ENCODE assay signal across 1 cellular context in the genomic region with DNA sequence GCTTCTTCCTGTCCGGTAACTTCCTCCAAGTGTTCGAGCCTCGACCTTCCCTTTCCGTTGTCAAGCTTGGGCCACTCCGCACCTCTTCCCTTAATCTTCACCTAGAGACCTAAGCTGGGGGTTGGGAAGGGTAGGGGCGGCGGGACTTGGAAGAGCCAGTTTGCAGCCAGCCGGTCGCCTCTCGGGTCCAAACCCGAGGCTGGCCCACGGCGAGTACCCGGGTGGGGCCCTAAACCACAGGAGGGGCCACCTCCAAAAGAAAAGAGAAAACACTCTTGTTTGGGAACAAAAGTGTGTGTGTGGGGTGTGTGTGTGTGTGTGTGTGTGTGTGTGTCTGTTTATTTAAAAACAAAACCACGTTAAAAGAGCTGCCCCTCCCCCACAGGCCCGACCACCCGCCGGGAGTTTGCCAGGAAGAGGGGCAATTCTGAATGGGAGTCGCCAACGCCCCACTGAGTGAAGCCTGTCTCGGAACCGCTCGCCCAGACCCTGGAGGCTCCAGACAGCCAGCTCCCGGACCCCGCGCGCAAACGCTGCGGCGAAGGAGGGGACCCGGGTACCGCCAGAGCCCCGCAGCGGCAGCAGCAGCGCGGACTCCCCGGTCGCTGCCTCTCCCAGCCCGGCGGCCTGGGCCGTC.
TF ChIP-seq lines count a peak whose summit lies in the region.

No MANE protein-coding gene starts in this region.

TF ChIP-seq in HepG2, 621 proteins besides CTCF, POLR2A, EP300 and RAD21 (continued from another document and continues in another):
- TF ChIP-seq ZNF274 (CRISPR knock-in tag; IDR thresholded peaks at IDR 0.05), result peak; percentile 41; the same call in 1 of the 2 replicates
- TF ChIP-seq, protein P1, sequence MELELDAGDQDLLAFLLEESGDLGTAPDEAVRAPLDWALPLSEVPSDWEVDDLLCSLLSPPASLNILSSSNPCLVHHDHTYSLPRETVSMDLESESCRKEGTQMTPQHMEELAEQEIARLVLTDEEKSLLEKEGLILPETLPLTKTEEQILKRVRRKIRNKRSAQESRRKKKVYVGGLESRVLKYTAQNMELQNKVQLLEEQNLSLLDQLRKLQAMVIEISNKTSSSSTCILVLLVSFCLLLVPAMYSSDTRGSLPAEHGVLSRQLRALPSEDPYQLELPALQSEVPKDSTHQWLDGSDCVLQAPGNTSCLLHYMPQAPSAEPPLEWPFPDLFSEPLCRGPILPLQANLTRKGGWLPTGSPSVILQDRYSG (CRISPR knock-in tag; IDR thresholded peaks at IDR 0.05), result no peak
- no peak for TF ChIP-seq ZNF138 (CRISPR knock-in tag; IDR thresholded peaks at IDR 0.05; ENCODE audit: low read depth)
- TF ChIP-seq, protein P2, sequence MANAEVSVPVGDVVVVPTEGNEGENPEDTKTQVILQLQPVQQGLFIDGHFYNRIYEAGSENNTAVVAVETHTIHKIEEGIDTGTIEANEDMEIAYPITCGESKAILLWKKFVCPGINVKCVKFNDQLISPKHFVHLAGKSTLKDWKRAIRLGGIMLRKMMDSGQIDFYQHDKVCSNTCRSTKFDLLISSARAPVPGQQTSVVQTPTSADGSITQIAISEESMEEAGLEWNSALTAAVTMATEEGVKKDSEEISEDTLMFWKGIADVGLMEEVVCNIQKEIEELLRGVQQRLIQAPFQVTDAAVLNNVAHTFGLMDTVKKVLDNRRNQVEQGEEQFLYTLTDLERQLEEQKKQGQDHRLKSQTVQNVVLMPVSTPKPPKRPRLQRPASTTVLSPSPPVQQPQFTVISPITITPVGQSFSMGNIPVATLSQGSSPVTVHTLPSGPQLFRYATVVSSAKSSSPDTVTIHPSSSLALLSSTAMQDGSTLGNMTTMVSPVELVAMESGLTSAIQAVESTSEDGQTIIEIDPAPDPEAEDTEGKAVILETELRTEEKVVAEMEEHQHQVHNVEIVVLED (CRISPR knock-in tag; IDR thresholded peaks at IDR 0.05; ENCODE audit: borderline replicate concordance), result no peak
- TF ChIP-seq SP5 (CRISPR knock-in tag; IDR thresholded peaks at IDR 0.05; ENCODE audit: borderline replicate concordance, low read depth), result no peak
- TF ChIP-seq ZC3H13 (CRISPR knock-in tag; IDR thresholded peaks at IDR 0.05), result no peak
- no peak for TF ChIP-seq NR2F2 (IDR thresholded peaks at IDR 0.05; ENCODE audit: borderline replicate concordance, low read depth)
- TF ChIP-seq YEATS2 (CRISPR knock-in tag; IDR thresholded peaks at IDR 0.05; ENCODE audit: borderline replicate concordance), result no peak
- TF ChIP-seq ASH2L (IDR thresholded peaks at IDR 0.05; ENCODE audit: insufficient read length, low read depth, low read length), result no peak
- TF ChIP-seq, protein P3, sequence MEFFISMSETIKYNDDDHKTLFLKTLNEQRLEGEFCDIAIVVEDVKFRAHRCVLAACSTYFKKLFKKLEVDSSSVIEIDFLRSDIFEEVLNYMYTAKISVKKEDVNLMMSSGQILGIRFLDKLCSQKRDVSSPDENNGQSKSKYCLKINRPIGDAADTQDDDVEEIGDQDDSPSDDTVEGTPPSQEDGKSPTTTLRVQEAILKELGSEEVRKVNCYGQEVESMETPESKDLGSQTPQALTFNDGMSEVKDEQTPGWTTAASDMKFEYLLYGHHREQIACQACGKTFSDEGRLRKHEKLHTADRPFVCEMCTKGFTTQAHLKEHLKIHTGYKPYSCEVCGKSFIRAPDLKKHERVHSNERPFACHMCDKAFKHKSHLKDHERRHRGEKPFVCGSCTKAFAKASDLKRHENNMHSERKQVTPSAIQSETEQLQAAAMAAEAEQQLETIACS (CRISPR knock-in tag; IDR thresholded peaks at IDR 0.05), result no peak
- no peak for TF ChIP-seq ZFYVE20 (CRISPR knock-in tag; IDR thresholded peaks at IDR 0.05; ENCODE audit: borderline replicate concordance, low read depth)
- TF ChIP-seq, protein P4, sequence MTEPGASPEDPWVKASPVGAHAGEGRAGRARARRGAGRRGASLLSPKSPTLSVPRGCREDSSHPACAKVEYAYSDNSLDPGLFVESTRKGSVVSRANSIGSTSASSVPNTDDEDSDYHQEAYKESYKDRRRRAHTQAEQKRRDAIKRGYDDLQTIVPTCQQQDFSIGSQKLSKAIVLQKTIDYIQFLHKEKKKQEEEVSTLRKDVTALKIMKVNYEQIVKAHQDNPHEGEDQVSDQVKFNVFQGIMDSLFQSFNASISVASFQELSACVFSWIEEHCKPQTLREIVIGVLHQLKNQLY (CRISPR knock-in tag; IDR thresholded peaks at IDR 0.05), result no peak
- TF ChIP-seq MAFK (conservative IDR thresholded peaks at IDR 0.05 in 1 of 2, IDR thresholded peaks at IDR 0.05 in 1 of 2; ENCODE audit: low read length in 2 of 2), result no peak
- no peak for TF ChIP-seq ZNF530 (CRISPR knock-in tag; IDR thresholded peaks at IDR 0.05; ENCODE audit: low read depth)
- TF ChIP-seq TBX3 (IDR thresholded peaks at IDR 0.05; ENCODE audit: borderline replicate concordance), result 0 out of 2 replicates have a peak, but pooled peaks have one; percentile 16
- TF ChIP-seq NONO (IDR thresholded peaks at IDR 0.05), result no peak
- TF ChIP-seq NONO (CRISPR knock-in tag; conservative IDR thresholded peaks at IDR 0.05), result no peak
- TF ChIP-seq SMC3 (IDR thresholded peaks at IDR 0.05; ENCODE audit: low read length), result no peak
- no peak for TF ChIP-seq MEF2D (CRISPR knock-in tag; IDR thresholded peaks at IDR 0.05)
- no peak for TF ChIP-seq PAWR (CRISPR knock-in tag; IDR thresholded peaks at IDR 0.05; ENCODE audit: borderline replicate concordance)
- TF ChIP-seq, protein P5, sequence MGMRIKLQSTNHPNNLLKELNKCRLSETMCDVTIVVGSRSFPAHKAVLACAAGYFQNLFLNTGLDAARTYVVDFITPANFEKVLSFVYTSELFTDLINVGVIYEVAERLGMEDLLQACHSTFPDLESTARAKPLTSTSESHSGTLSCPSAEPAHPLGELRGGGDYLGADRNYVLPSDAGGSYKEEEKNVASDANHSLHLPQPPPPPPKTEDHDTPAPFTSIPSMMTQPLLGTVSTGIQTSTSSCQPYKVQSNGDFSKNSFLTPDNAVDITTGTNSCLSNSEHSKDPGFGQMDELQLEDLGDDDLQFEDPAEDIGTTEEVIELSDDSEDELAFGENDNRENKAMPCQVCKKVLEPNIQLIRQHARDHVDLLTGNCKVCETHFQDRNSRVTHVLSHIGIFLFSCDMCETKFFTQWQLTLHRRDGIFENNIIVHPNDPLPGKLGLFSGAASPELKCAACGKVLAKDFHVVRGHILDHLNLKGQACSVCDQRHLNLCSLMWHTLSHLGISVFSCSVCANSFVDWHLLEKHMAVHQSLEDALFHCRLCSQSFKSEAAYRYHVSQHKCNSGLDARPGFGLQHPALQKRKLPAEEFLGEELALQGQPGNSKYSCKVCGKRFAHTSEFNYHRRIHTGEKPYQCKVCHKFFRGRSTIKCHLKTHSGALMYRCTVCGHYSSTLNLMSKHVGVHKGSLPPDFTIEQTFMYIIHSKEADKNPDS (CRISPR knock-in tag; IDR thresholded peaks at IDR 0.05), result no peak
- no peak for TF ChIP-seq ZNF7 (CRISPR knock-in tag; IDR thresholded peaks at IDR 0.05)
- no peak for TF ChIP-seq SIX4 (CRISPR knock-in tag; IDR thresholded peaks at IDR 0.05)
- TF ChIP-seq, protein P6, sequence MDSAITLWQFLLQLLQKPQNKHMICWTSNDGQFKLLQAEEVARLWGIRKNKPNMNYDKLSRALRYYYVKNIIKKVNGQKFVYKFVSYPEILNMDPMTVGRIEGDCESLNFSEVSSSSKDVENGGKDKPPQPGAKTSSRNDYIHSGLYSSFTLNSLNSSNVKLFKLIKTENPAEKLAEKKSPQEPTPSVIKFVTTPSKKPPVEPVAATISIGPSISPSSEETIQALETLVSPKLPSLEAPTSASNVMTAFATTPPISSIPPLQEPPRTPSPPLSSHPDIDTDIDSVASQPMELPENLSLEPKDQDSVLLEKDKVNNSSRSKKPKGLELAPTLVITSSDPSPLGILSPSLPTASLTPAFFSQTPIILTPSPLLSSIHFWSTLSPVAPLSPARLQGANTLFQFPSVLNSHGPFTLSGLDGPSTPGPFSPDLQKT (CRISPR knock-in tag; IDR thresholded peaks at IDR 0.05; ENCODE audit: borderline replicate concordance), result no peak
- TF ChIP-seq HOXD1 (CRISPR knock-in tag; IDR thresholded peaks at IDR 0.05), result no peak
- no peak for TF ChIP-seq SMAD3 (CRISPR knock-in tag; IDR thresholded peaks at IDR 0.05)
- TF ChIP-seq ZNF282 (IDR thresholded peaks at IDR 0.05; ENCODE audit: partially characterized antibody), result no peak
- TF ChIP-seq, protein P7, sequence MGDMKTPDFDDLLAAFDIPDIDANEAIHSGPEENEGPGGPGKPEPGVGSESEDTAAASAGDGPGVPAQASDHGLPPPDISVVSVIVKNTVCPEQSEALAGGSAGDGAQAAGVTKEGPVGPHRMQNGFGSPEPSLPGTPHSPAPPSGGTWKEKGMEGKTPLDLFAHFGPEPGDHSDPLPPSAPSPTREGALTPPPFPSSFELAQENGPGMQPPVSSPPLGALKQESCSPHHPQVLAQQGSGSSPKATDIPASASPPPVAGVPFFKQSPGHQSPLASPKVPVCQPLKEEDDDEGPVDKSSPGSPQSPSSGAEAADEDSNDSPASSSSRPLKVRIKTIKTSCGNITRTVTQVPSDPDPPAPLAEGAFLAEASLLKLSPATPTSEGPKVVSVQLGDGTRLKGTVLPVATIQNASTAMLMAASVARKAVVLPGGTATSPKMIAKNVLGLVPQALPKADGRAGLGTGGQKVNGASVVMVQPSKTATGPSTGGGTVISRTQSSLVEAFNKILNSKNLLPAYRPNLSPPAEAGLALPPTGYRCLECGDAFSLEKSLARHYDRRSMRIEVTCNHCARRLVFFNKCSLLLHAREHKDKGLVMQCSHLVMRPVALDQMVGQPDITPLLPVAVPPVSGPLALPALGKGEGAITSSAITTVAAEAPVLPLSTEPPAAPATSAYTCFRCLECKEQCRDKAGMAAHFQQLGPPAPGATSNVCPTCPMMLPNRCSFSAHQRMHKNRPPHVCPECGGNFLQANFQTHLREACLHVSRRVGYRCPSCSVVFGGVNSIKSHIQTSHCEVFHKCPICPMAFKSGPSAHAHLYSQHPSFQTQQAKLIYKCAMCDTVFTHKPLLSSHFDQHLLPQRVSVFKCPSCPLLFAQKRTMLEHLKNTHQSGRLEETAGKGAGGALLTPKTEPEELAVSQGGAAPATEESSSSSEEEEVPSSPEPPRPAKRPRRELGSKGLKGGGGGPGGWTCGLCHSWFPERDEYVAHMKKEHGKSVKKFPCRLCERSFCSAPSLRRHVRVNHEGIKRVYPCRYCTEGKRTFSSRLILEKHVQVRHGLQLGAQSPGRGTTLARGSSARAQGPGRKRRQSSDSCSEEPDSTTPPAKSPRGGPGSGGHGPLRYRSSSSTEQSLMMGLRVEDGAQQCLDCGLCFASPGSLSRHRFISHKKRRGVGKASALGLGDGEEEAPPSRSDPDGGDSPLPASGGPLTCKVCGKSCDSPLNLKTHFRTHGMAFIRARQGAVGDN (CRISPR knock-in tag; IDR thresholded peaks at IDR 0.05), result peak; percentile 72; the same call in 1 of the 2 replicates
- TF ChIP-seq YEATS4 (CRISPR knock-in tag; IDR thresholded peaks at IDR 0.05; ENCODE audit: borderline replicate concordance), result no peak
- TF ChIP-seq NCOR1 (IDR thresholded peaks at IDR 0.05; ENCODE audit: borderline replicate concordance, low read length), result peak; percentile 52; the same call in 1 of the 2 replicates
- TF ChIP-seq SRY (CRISPR knock-in tag; IDR thresholded peaks at IDR 0.05), result no peak
- TF ChIP-seq RFX5 (IDR thresholded peaks at IDR 0.05; ENCODE audit: low read depth, low read length), result no peak
- TF ChIP-seq KMT2A (CRISPR knock-in tag; IDR thresholded peaks at IDR 0.05), result peak; percentile 80
- TF ChIP-seq, protein P8, sequence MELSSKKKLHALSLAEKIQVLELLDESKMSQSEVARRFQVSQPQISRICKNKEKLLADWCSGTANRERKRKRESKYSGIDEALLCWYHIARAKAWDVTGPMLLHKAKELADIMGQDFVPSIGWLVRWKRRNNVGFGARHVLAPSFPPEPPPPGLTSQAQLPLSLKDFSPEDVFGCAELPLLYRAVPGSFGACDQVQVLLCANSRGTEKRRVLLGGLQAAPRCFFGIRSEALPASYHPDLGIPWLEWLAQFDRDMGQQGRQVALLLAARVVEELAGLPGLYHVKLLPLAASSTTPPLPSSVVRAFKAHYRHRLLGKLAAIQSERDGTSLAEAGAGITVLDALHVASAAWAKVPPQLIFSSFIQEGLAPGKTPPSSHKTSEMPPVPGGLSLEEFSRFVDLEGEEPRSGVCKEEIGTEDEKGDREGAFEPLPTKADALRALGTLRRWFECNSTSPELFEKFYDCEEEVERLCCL (CRISPR knock-in tag; IDR thresholded peaks at IDR 0.05; ENCODE audit: borderline replicate concordance), result no peak
- no peak for TF ChIP-seq GPN1 (CRISPR knock-in tag; IDR thresholded peaks at IDR 0.05; ENCODE audit: borderline replicate concordance)
- TF ChIP-seq SKI (IDR thresholded peaks at IDR 0.05; ENCODE audit: partially characterized antibody), result no peak
- TF ChIP-seq ZNF615 (CRISPR knock-in tag; IDR thresholded peaks at IDR 0.05; ENCODE audit: borderline replicate concordance), result peak; percentile 79; the same call in 1 of the 2 replicates
- no peak for TF ChIP-seq ZFP37 (CRISPR knock-in tag; IDR thresholded peaks at IDR 0.05; ENCODE audit: borderline replicate concordance)
- TF ChIP-seq YY1 (IDR thresholded peaks at IDR 0.05; ENCODE audit: insufficient read depth, insufficient replicate concordance, low read depth, low read length), result no peak
- no peak; the same call in 1 of the 2 replicates for TF ChIP-seq SMAD9 (CRISPR knock-in tag; IDR thresholded peaks at IDR 0.05)
- TF ChIP-seq KMT2B (CRISPR knock-in tag; IDR thresholded peaks at IDR 0.05), result peak; percentile 4; the same call in 1 of the 2 replicates
- TF ChIP-seq ARID2 (CRISPR knock-in tag; IDR thresholded peaks at IDR 0.05; ENCODE audit: borderline replicate concordance), result no peak
- TF ChIP-seq ZNF329 (CRISPR knock-in tag; IDR thresholded peaks at IDR 0.05; ENCODE audit: low read depth), result no peak
- TF ChIP-seq HES4 (CRISPR knock-in tag; IDR thresholded peaks at IDR 0.05; ENCODE audit: borderline replicate concordance), result peak; percentile 10; the same call in 1 of the 2 replicates
- TF ChIP-seq, protein P9, sequence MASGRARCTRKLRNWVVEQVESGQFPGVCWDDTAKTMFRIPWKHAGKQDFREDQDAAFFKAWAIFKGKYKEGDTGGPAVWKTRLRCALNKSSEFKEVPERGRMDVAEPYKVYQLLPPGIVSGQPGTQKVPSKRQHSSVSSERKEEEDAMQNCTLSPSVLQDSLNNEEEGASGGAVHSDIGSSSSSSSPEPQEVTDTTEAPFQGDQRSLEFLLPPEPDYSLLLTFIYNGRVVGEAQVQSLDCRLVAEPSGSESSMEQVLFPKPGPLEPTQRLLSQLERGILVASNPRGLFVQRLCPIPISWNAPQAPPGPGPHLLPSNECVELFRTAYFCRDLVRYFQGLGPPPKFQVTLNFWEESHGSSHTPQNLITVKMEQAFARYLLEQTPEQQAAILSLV (CRISPR knock-in tag; IDR thresholded peaks at IDR 0.05; ENCODE audit: borderline replicate concordance), result no peak
- TF ChIP-seq, protein P10, sequence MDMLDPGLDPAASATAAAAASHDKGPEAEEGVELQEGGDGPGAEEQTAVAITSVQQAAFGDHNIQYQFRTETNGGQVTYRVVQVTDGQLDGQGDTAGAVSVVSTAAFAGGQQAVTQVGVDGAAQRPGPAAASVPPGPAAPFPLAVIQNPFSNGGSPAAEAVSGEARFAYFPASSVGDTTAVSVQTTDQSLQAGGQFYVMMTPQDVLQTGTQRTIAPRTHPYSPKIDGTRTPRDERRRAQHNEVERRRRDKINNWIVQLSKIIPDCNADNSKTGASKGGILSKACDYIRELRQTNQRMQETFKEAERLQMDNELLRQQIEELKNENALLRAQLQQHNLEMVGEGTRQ (IDR thresholded peaks at IDR 0.05; ENCODE audit: low read depth, low read length), result no peak
- TF ChIP-seq, protein P10 (CRISPR knock-in tag; IDR thresholded peaks at IDR 0.05; ENCODE audit: borderline replicate concordance), result no peak
